Comparison of ENCODE assay signal across 28 cellular contexts in genomic region chr2:40224321-40224720, GRCh38.
"Had no signal": no experiment of that assay in that cellular context is flagged by ENCODE, and none has a peak within 500 bp of the region (broad histone marks: within the 10 kb centered on the region; RNA-seq: fewer than 3 reads in every experiment).

No MANE protein-coding gene starts in this region.

- H3K27me3 Mint-ChIP-seq: activated B cell treated with CpG ODN at 0.5 μM for 24 hours; activated CD4-positive, alpha-beta memory T cell treated with anti-CD3 and anti-CD28 coated beads for 36 hours; activated CD4-positive, alpha-beta T cell treated with anti-CD3 and anti-CD28 coated beads, Interleukin-2, amount 10 ng/mL, durations not matched to agents 24 days and 14 days; activated naive CD8-positive, alpha-beta T cell; activated T-helper 17 cell treated with anti-CD3 and anti-CD28 coated beads, Interleukin-2, amount 50 U/mL, for 72 hours; brain; T-cell had no signal

- H3K4me3 Mint-ChIP-seq: activated B cell treated with CpG ODN at 0.5 μM for 24 hours; activated CD4-positive, alpha-beta memory T cell treated with anti-CD3 and anti-CD28 coated beads for 36 hours; activated CD4-positive, alpha-beta T cell treated with anti-CD3 and anti-CD28 coated beads, Interleukin-2, amount 10 ng/mL, durations not matched to agents 24 days and 14 days; activated naive CD4-positive, alpha-beta T cell treated with anti-CD3 and anti-CD28 coated beads for 36 hours; activated naive CD8-positive, alpha-beta T cell; activated T-helper 17 cell treated with anti-CD3 and anti-CD28 coated beads, Interleukin-2, amount 50 U/mL, for 72 hours; brain; T-cell had no signal

- H3K36me3 ChIP-seq: MG63 had no signal

- H3K4me1 Mint-ChIP-seq: activated B cell treated with CpG ODN at 0.5 μM for 24 hours; activated CD4-positive, alpha-beta T cell treated with anti-CD3 and anti-CD28 coated beads, Interleukin-2, amount 10 ng/mL, durations not matched to agents 24 days and 14 days; activated T-helper 17 cell treated with anti-CD3 and anti-CD28 coated beads, Interleukin-2, amount 50 U/mL, for 72 hours; T-cell had no signal

- DNase-seq: activated B cell treated with CpG ODN at 0.5 μM for 24 hours; activated CD4-positive, alpha-beta memory T cell treated with anti-CD3 and anti-CD28 coated beads for 36 hours; activated CD4-positive, alpha-beta T cell treated with anti-CD3 and anti-CD28 coated beads for 1 hour; activated CD4-positive, alpha-beta T cell treated with anti-CD3 and anti-CD28 coated beads, Interleukin-2, amount 10 ng/mL, durations not matched to agents 24 days and 14 days; activated CD8-positive, alpha-beta memory T cell treated with anti-CD3 and anti-CD28 coated beads for 24 hours; activated gamma-delta T cell; activated naive CD4-positive, alpha-beta T cell treated with anti-CD3 and anti-CD28 coated beads for 36 hours; activated T-cell treated with anti-CD3 and anti-CD28 coated beads for 4 hours; activated T-cell treated with anti-CD3 and anti-CD28 coated beads, Interleukin-2, amount 50 U/mL, for 48 hours; amygdala; MG63; NCI-H1930; NCI-H2107; NCI-H2171 treated with DMSO at 0.1 percent for 48 hours; NCI-H510A treated with DMSO at 0.1 percent for 48 hours; NCI-H69; NK-92 treated with Interleukin-12 subunit alpha and Interleukin-12 subunit beta, amount 100 ng/mL, for 24 hours; OCI-M1; RPMI8226; T-cell; T-helper 2 cell; T1000 had no signal

- H3K27ac ChIP-seq: SK-N-MC had no signal

- H3K4me3 ChIP-seq: MG63, SK-N-MC had no signal

- H3K9me3 ChIP-seq: MG63 had no signal

- ATAC-seq: activated T-helper 17 cell treated with anti-CD3 and anti-CD28 coated beads, Interleukin-2, amount 50 U/mL, for 72 hours; Panc1; Right ventricle myocardium inferior; T-cell had no signal

- H3K9me3 Mint-ChIP-seq: activated B cell treated with CpG ODN at 0.5 μM for 24 hours; activated naive CD4-positive, alpha-beta T cell treated with anti-CD3 and anti-CD28 coated beads for 36 hours; T-cell had no signal

- H3K27ac Mint-ChIP-seq: activated B cell treated with CpG ODN at 0.5 μM for 24 hours; activated CD4-positive, alpha-beta memory T cell treated with anti-CD3 and anti-CD28 coated beads for 36 hours; activated CD4-positive, alpha-beta T cell treated with anti-CD3 and anti-CD28 coated beads, Interleukin-2, amount 10 ng/mL, durations not matched to agents 24 days and 14 days; activated naive CD4-positive, alpha-beta T cell treated with anti-CD3 and anti-CD28 coated beads for 36 hours; activated naive CD8-positive, alpha-beta T cell; activated T-helper 17 cell treated with anti-CD3 and anti-CD28 coated beads, Interleukin-2, amount 50 U/mL, for 72 hours; T-cell had no signal

- H3K36me3 Mint-ChIP-seq: activated CD4-positive, alpha-beta memory T cell treated with anti-CD3 and anti-CD28 coated beads for 36 hours; activated naive CD8-positive, alpha-beta T cell; T-cell had no signal

- H3K27me3 ChIP-seq: MG63 had no signal
